Comparison of ENCODE assay signal across 18 cellular contexts in genomic region chr10:74889662-74889998, GRCh38.
DNase-seq lines count a peak whose midpoint lies in the region; ATAC-seq and TF ChIP-seq lines count a peak whose summit lies in the region.
"Had no signal": no experiment of that assay in that cellular context is flagged by ENCODE, and none has a peak within 500 bp of the region (broad histone marks: within the 10 kb centered on the region; RNA-seq: fewer than 3 reads in every experiment).

No MANE protein-coding gene starts in this region.

- 0 out of 2 replicates have a peak, but pooled peaks cover 4% of the 10 kb centered on the region for H3K79me2 ChIP-seq in HCT116 (ENCODE audit: insufficient read depth, low read length)

- no peak overlapping the region for H3K27ac ChIP-seq in CD4-positive, CD25-positive, alpha-beta regulatory T cell (ENCODE audit: insufficient read depth, low read length, poor library complexity, severe bottlenecking)
- no peak overlapping the region for H3K27ac ChIP-seq in HCT116 (ENCODE audit: low read depth, low read length)
- H3K27ac ChIP-seq: tibial nerve had no signal

- POLR2A ChIA-PET in HCT116 (lab: Charles Lee) (no interaction called here), WTC11 (lab: Charles Lee) (interaction anchor here (0.6 kb wide), 1 partner anchor 49 kb away, joined by 3 read pairs; no protein-coding TSS in a partner anchor)

- H3K27me3 Mint-ChIP-seq in CD4-positive, CD25-positive, alpha-beta regulatory T cell = no peaks in the 10 kb centered on the region
- H3K27me3 Mint-ChIP-seq in WTC11 (ENCODE audit: low read depth) (no peaks in the 10 kb centered on the region), mesothelial cell of epicardium (ENCODE audit: low read depth) (no peaks in the 10 kb centered on the region)
- H3K27me3 Mint-ChIP-seq: CD4-positive, alpha-beta memory T cell had no signal

- no peak for ATAC-seq in CD4-positive, CD25-positive, alpha-beta regulatory T cell (ENCODE audit: low read depth in 2 of 2)
- ATAC-seq in HCT116 (peak; percentile 40), WTC11 (no peak), GM18519 (IDR thresholded peaks at IDR 0.05; ENCODE audit: low FRiP score, unreplicated experiment) (no peak)
- ATAC-seq: Right ventricle myocardium inferior; stimulated activated naive CD8-positive, alpha-beta T cell treated with anti-CD3 and anti-CD28 coated beads, Interleukin-15, Interleukin-2, amounts not matched to agents 100 U/mL and 50 U/mL, for 24 hours had no signal

- DNase-seq in CD4-positive, CD25-positive, alpha-beta regulatory T cell = no peak
- no peak for DNase-seq in HCT116 (ENCODE audit: low read depth, low spot score)
- no peak for DNase-seq in WTC11 (ENCODE audit: low spot score)
- no peak for DNase-seq in mesothelial cell of epicardium (ENCODE audit: low spot score in 2 of 2, unreplicated experiment in 2 of 2)
- no peak for DNase-seq in H4 (ENCODE audit: low spot score)
- DNase-seq in stimulated activated CD4-positive, alpha-beta T cell treated with anti-CD3 and anti-CD28 coated beads, Interleukin-2, amount 100 ng/mL, for 48 hours = no peak
- DNase-seq: activated gamma-delta T cell treated with Interleukin-2 at 50 U/mL for 16 hours; aorta; CD4-positive, alpha-beta memory T cell; central memory CD4-positive, alpha-beta T cell; NCI-H1105 treated with DMSO at 0.1 percent for 48 hours; NCI-H2081; stimulated activated CD4-positive, alpha-beta T cell treated with anti-CD3 and anti-CD28 coated beads, Interleukin-1b, Interleukin-23, amount 100 ng/mL, for 48 hours; stimulated activated naive CD8-positive, alpha-beta T cell treated with anti-CD3 and anti-CD28 coated beads, Interleukin-15, Interleukin-2, amounts not matched to agents 100 U/mL and 50 U/mL, for 24 hours; T-helper 1 cell had no signal

- no peaks in the 10 kb centered on the region for H3K36me3 ChIP-seq in CD4-positive, CD25-positive, alpha-beta regulatory T cell (ENCODE audit: control insufficient read depth, insufficient read depth, low read length)
- H3K36me3 ChIP-seq in HCT116 (ENCODE audit: control insufficient read depth in 1 of 2, insufficient read depth in 2 of 2, low read length in 2 of 2) = no peaks in the 10 kb centered on the region
- H3K36me3 ChIP-seq: tibial nerve had no signal

- H3K4me1 ChIP-seq in CD4-positive, CD25-positive, alpha-beta regulatory T cell (ENCODE audit: control insufficient read depth, insufficient read depth, low read length, poor library complexity, severe bottlenecking) = no peaks in the 10 kb centered on the region
- no peaks in the 10 kb centered on the region for H3K4me1 ChIP-seq in HCT116 (ENCODE audit: control insufficient read depth in 1 of 2, insufficient read depth in 2 of 2, low read length in 2 of 2)

- TF ChIP-seq POLR2A in HCT116 (IDR thresholded peaks at IDR 0.05; ENCODE audit: borderline replicate concordance, extremely low read depth, insufficient read depth, insufficient read length) = no peak

- H3K9me3 ChIP-seq in CD4-positive, CD25-positive, alpha-beta regulatory T cell (ENCODE audit: control insufficient read depth in 2 of 2, low read length in 2 of 2) = no peaks in the 10 kb centered on the region
- no peaks in the 10 kb centered on the region for H3K9me3 ChIP-seq in HCT116 (ENCODE audit: control insufficient read depth in 1 of 2, insufficient read depth in 1 of 2, low read depth in 1 of 2, low read length in 2 of 2)
- H3K9me3 ChIP-seq: tibial nerve had no signal

- no TSS peak for BruUV-seq in HCT116 (replicated peaks; lab: Mats Ljungman, UMichigan)

- no peak overlapping the region for H3K9ac ChIP-seq in HCT116 (ENCODE audit: low read length)

- H3K9me3 Mint-ChIP-seq in CD4-positive, CD25-positive, alpha-beta regulatory T cell = no peaks in the 10 kb centered on the region
- H3K9me3 Mint-ChIP-seq in WTC11 = no peaks in the 10 kb centered on the region
- no peaks in the 10 kb centered on the region for H3K9me3 Mint-ChIP-seq in mesothelial cell of epicardium
- H3K9me3 Mint-ChIP-seq: CD4-positive, alpha-beta memory T cell had no signal

- no peak for TF ChIP-seq RAD21 in HCT116 (IDR thresholded peaks at IDR 0.05; ENCODE audit: low read depth)

- H3K27ac Mint-ChIP-seq in CD4-positive, CD25-positive, alpha-beta regulatory T cell = peak overlapping the region; percentile 45 to 74 (median 53)
- H3K27ac Mint-ChIP-seq in WTC11 (0 out of 2 replicates have a peak overlapping the region, but pooled peaks have one; percentile 7), mesothelial cell of epicardium (peak overlapping the region; percentile 41)

- peak overlapping the region in 1 of 4 donors; percentile 18 for H3K4me3 Mint-ChIP-seq in CD4-positive, CD25-positive, alpha-beta regulatory T cell
- H3K4me3 Mint-ChIP-seq in WTC11 (no peak overlapping the region), mesothelial cell of epicardium (no peak overlapping the region)
- H3K4me3 Mint-ChIP-seq: CD4-positive, alpha-beta memory T cell had no signal

- H2AFZ ChIP-seq in HCT116 (ENCODE audit: low read depth, low read length, poor library complexity, severe bottlenecking) = no peak overlapping the region

- RAD21 ChIA-PET in HCT116 (lab: Charles Lee; ENCODE audit: low non-redundant PET in 1 of 2, low total read pairs in 2 of 2, uncharacterized antibody in 2 of 2, unreplicated experiment in 2 of 2) = no interaction called here

- peaks cover 14 to 53% (median 34%) of the 10 kb centered on the region in 4 donors for H3K4me1 Mint-ChIP-seq in CD4-positive, CD25-positive, alpha-beta regulatory T cell
- H3K4me1 Mint-ChIP-seq in WTC11 (peaks cover 3% of the 10 kb centered on the region; the same call in 1 of the 2 replicates), mesothelial cell of epicardium (peaks cover 34% of the 10 kb centered on the region)

- CTCF ChIA-PET in HCT116 (lab: Charles Lee) = no interaction called here
- CTCF ChIA-PET in WTC11 (lab: Charles Lee) = interaction anchor here (0.6 to 1.4 kb wide), 2 partner anchors 15 to 211 kb away, joined by 4 read pairs; no protein-coding TSS in a partner anchor

- no peak for TF ChIP-seq CTCF in HCT116 (IDR thresholded peaks at IDR 0.05 in 2 of 3, conservative IDR thresholded peaks at IDR 0.05 in 1 of 3; ENCODE audit: borderline replicate concordance in 1 of 3, insufficient read depth in 1 of 3, low read depth in 2 of 3, low read length in 2 of 3)
- no peak for TF ChIP-seq CTCF in WTC11 (IDR thresholded peaks at IDR 0.05)
- TF ChIP-seq CTCF in mesothelial cell of epicardium (IDR thresholded peaks at IDR 0.05; ENCODE audit: unreplicated experiment) = no peak

- peaks cover 5% of the 10 kb centered on the region for H3K36me3 Mint-ChIP-seq in CD4-positive, CD25-positive, alpha-beta regulatory T cell
- no peaks in the 10 kb centered on the region for H3K36me3 Mint-ChIP-seq in WTC11
- H3K36me3 Mint-ChIP-seq in mesothelial cell of epicardium = no peaks in the 10 kb centered on the region

- H3K27me3 ChIP-seq in CD4-positive, CD25-positive, alpha-beta regulatory T cell (ENCODE audit: control insufficient read depth, insufficient read depth, low read length) = no peaks in the 10 kb centered on the region
- H3K27me3 ChIP-seq in HCT116 (ENCODE audit: insufficient read depth, low read length) = no peaks in the 10 kb centered on the region
- H3K27me3 ChIP-seq: tibial nerve had no signal

- intact Hi-C loops in HCT116 (cut with micrococcal nuclease) = loop anchor here (2.0 kb wide), 1 partner anchor 129 kb away; no protein-coding TSS in a partner anchor

- no peaks in the 10 kb centered on the region for H4K20me1 ChIP-seq in HCT116 (ENCODE audit: insufficient read depth)

- no peak overlapping the region for H3K4me3 ChIP-seq in CD4-positive, CD25-positive, alpha-beta regulatory T cell (ENCODE audit: low read depth, low read length)
- H3K4me3 ChIP-seq in HCT116 (replicated peaks in 1 of 2; ENCODE audit: low read depth in 1 of 2, low read length in 2 of 2) = no peak overlapping the region
- H3K4me3 ChIP-seq: tibial nerve had no signal

- no peak overlapping the region for H3K4me2 ChIP-seq in HCT116 (ENCODE audit: low read length)

- no peaks in the 10 kb centered on the region for H3K9me2 ChIP-seq in HCT116 (ENCODE audit: insufficient read depth)

TF ChIP-seq in HCT116, 20 proteins besides CTCF, POLR2A, EP300 and RAD21 (continues in another document):
- TF ChIP-seq ELF1 (IDR thresholded peaks at IDR 0.05; ENCODE audit: borderline replicate concordance, low read depth) (no peak), EGR1 (IDR thresholded peaks at IDR 0.05; ENCODE audit: low read depth) (no peak), ZNF274 (IDR thresholded peaks at IDR 0.05; ENCODE audit: low read depth, low read length) (no peak), CEBPB (IDR thresholded peaks at IDR 0.05; ENCODE audit: low read depth) (no peak), POLR2AphosphoS5 (IDR thresholded peaks at IDR 0.05; ENCODE audit: low read depth, low read length) (no peak), EZH2phosphoT487 (IDR thresholded peaks at IDR 0.05; ENCODE audit: borderline replicate concordance) (no peak), SIN3A (IDR thresholded peaks at IDR 0.05; ENCODE audit: low read depth) (no peak), TCF7L2 (IDR thresholded peaks at IDR 0.05; ENCODE audit: borderline replicate concordance, extremely low read depth, insufficient read depth, insufficient read length) (no peak)

TF ChIP-seq in WTC11, 78 proteins besides CTCF, POLR2A, EP300 and RAD21:
- no peak for TF ChIP-seq OVOL2 (CRISPR knock-in tag; IDR thresholded peaks at IDR 0.05; ENCODE audit: borderline replicate concordance)
